8 cellular contexts compared by ENCODE assay signal in the genomic region with DNA sequence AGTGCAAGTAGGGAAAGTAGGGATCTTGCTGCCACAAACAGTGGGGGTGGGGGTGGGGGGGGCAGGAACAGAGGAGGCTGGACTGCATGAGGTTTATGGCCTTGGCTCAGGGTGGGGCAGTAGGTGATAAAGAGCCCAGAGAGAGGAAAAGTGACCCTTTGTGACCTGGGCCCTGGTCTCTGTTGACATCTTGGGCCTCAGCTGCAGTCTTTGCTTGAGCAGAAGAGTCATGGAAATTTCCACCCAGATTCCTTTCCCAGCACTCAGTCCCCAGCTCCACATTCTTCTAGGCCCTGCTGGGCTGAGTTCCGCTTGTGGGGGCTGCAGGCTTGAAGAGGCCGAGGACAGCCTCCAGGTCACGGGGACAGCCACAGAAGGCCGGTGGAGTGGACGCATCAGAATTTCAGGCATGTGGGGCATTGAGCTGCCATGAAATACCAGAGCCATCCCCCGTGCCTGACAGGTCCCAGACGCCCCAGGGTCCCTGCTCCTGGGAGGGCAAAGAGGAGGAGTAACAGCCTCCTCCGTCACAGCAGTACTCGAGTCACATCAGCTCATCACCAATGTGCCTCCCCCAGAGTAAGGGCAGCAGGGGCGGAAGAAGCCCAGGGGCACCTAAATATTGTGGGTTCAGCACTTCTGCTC. TPM values are rescaled to one million over a fixed set of nuclear protein-coding genes. Genes with fewer than 3 reads are reported as not detected.
DNase-seq lines count a peak whose midpoint lies in the region; ATAC-seq and TF ChIP-seq lines count a peak whose summit lies in the region.

No MANE protein-coding gene starts in this region.

- H3K4me3 ChIP-seq in Caco-2 (ENCODE audit: low read depth, low read length) (peak overlapping the region; percentile 14), WERI-Rb-1 (ENCODE audit: low read depth, low read length) (no peak overlapping the region), cardiac muscle cell (no peak overlapping the region), prostate gland (no peak overlapping the region)

- TF ChIP-seq CTCF in Caco-2 (IDR thresholded peaks at IDR 0.05; ENCODE audit: insufficient read depth in 1 of 2, low read depth in 1 of 2, low read length in 1 of 2, severe bottlenecking in 1 of 2, unreplicated experiment in 1 of 2) = no peak
- TF ChIP-seq CTCF in WERI-Rb-1 (IDR thresholded peaks at IDR 0.05; ENCODE audit: low read depth, low read length) = no peak
- TF ChIP-seq CTCF in cardiac muscle cell (IDR thresholded peaks at IDR 0.05; ENCODE audit: low read depth, low read length) = no peak
- TF ChIP-seq CTCF in prostate gland (IDR thresholded peaks at IDR 0.05) = no peak

- H3K36me3 Mint-ChIP-seq in Caco-2 (ENCODE audit: insufficient read depth, unreplicated experiment) = peaks cover 43% of the 10 kb centered on the region

- peaks cover 68% of the 10 kb centered on the region for H3K4me1 Mint-ChIP-seq in Caco-2 (ENCODE audit: low read depth, unreplicated experiment)

- H3K27ac Mint-ChIP-seq in Caco-2 (ENCODE audit: unreplicated experiment) = peak overlapping the region; percentile 100

- no peaks in the 10 kb centered on the region for H3K27me3 Mint-ChIP-seq in Caco-2 (ENCODE audit: insufficient read depth, unreplicated experiment)

- BruUV-seq in Caco-2 (replicated peaks; lab: Mats Ljungman, UMichigan) = no TSS peak

- H3K27ac ChIP-seq in WERI-Rb-1 (peak overlapping the region; percentile 37), cardiac muscle cell (peak overlapping the region; percentile 100), prostate gland (peak overlapping the region; percentile 98 to 100)

- no peaks in the 10 kb centered on the region for H3K9me3 Mint-ChIP-seq in Caco-2 (ENCODE audit: unreplicated experiment)

- peak overlapping the region; percentile 74 for H3K4me3 Mint-ChIP-seq in Caco-2 (ENCODE audit: unreplicated experiment)

- intact Hi-C loops in Caco-2 (cut with micrococcal nuclease; ENCODE audit: unreplicated experiment) = loop anchor here (1.0 kb wide), 4 partner anchors 8 to 71 kb away; no protein-coding TSS in a partner anchor
- intact Hi-C loops in prostate gland (cut with DNase I) = no loop called here

- no peak for TF ChIP-seq POLR2A in prostate gland (IDR thresholded peaks at IDR 0.05)

- WGBS in prostate gland = 47% methylated on average over 10 of the region's 10 CpGs

- H3K27me3 ChIP-seq in Caco-2 (replicated peaks; ENCODE audit: control insufficient read depth, insufficient read depth, low read length) (no peaks in the 10 kb centered on the region), WERI-Rb-1 (ENCODE audit: insufficient read depth, low read depth, severe bottlenecking) (no peaks in the 10 kb centered on the region), cardiac muscle cell (no peaks in the 10 kb centered on the region), prostate gland (replicated peaks; ENCODE audit: insufficient read depth) (no peaks in the 10 kb centered on the region)

- ATAC-seq in GM21360 (IDR thresholded peaks at IDR 0.05; ENCODE audit: unreplicated experiment) (no peak), GM21529 (IDR thresholded peaks at IDR 0.05; ENCODE audit: unreplicated experiment) (no peak)

- H3K4me1 ChIP-seq in Caco-2 = peaks cover 89% of the 10 kb centered on the region
- H3K4me1 ChIP-seq in cardiac muscle cell (ENCODE audit: low read depth) = peaks cover 77% of the 10 kb centered on the region
- H3K4me1 ChIP-seq in prostate gland (replicated peaks) = peaks cover 50% of the 10 kb centered on the region

- H3K9me3 ChIP-seq in Caco-2 (no peaks in the 10 kb centered on the region), WERI-Rb-1 (ENCODE audit: severe bottlenecking) (no peaks in the 10 kb centered on the region), cardiac muscle cell (ENCODE audit: low read depth) (no peaks in the 10 kb centered on the region), prostate gland (no peaks in the 10 kb centered on the region)

- POLR2A ChIA-PET in Caco-2 (lab: Charles Lee) = interaction anchor here (0.6 to 8.1 kb wide), 14 partner anchors 12 to 354 kb away, joined by 3 to 377 read pairs (median 4); a partner anchor contains a TSS

- CTCF ChIA-PET in Caco-2 (lab: Charles Lee) = interaction anchor here (0.5 to 5.9 kb wide), 13 partner anchors 9 to 600 kb away, joined by 3 to 71 read pairs (median 4); a partner anchor contains a TSS

- DNase-seq in Caco-2 = peak; percentile 96 to 97
- DNase-seq in WERI-Rb-1 = no peak
- peak; percentile 81 to 96 for DNase-seq in cardiac muscle cell (ENCODE audit: low read depth in 1 of 2, low spot score in 1 of 2)
- no peak for DNase-seq in prostate gland (ENCODE audit: low spot score)
- DNase-seq in NCI-H1436 treated with DMSO at 0.1 percent for 48 hours (lab: John Stamatoyannopoulos, UW) = no peak
- DNase-seq in T-helper 2 cell = no peak

- no peaks in the 10 kb centered on the region for H3K36me3 ChIP-seq in Caco-2 (ENCODE audit: control insufficient read depth, insufficient read depth, low read length)
- no peaks in the 10 kb centered on the region for H3K36me3 ChIP-seq in WERI-Rb-1
- H3K36me3 ChIP-seq in cardiac muscle cell = no peaks in the 10 kb centered on the region
- H3K36me3 ChIP-seq in prostate gland = no peaks in the 10 kb centered on the region

RNA-seq across cellular contexts. Expression of a gene that starts 9.7 kb away (rescaled TPM):
- total RNA-seq in Caco-2 (2022) (4,797 and 4,914 TPM in 2 replicates), cardiac muscle cell (3,311 and 7,439 TPM in 2 replicates), prostate gland (1,000 to 10,000 TPM; 5,964 to 9,097 TPM)
- 16,838 and 18,899 TPM in 2 replicates for polyA plus RNA-seq in cardiac muscle cell

RNA-seq across cellular contexts. Expression of a gene that starts 35.7 kb away (rescaled TPM):
- 123 and 124 TPM in 2 replicates for total RNA-seq in Caco-2 (2022)
- 157 and 168 TPM in 2 replicates for total RNA-seq in cardiac muscle cell
- polyA plus RNA-seq in cardiac muscle cell = 139 and 146 TPM in 2 replicates
- 100 to 1,000 TPM; 125 to 177 TPM for total RNA-seq in prostate gland

Comparison
In these comparisons a context has a peak if more than half of its experiments do, and no peak if none do; other contexts are left out.
1. DNase-seq: peak in Caco-2 (2 of 2) and cardiac muscle cell (2 of 2); none in WERI-Rb-1 (single experiment), prostate gland (single experiment), NCI-H1436 treated with DMSO at 0.1 percent for 48 hours (single experiment) and T-helper 2 cell (0 of 5).
2. H3K27ac ChIP-seq: peak in every context shown above with its lines; median percentile 100 in cardiac muscle cell; 99 in prostate gland; 37 in WERI-Rb-1.